ENCODE assay signal across 21 cellular contexts in genomic region chr21:10464975-10465374, GRCh38. TPM values are rescaled to one million over a fixed set of nuclear protein-coding genes. Genes with fewer than 3 reads are reported as not detected.
DNase-seq lines count a peak whose midpoint lies in the region; ATAC-seq, FAIRE-seq and TF ChIP-seq lines count a peak whose summit lies in the region.
"Had no signal": no experiment of that assay in that cellular context is flagged by ENCODE, and none has a peak within 500 bp of the region (broad histone marks: within the 10 kb centered on the region; RNA-seq: fewer than 3 reads in every experiment).

No MANE protein-coding gene starts in this region.

- H3K79me1 ChIP-seq in mesendoderm (ENCODE audit: low read length), result no peaks in the 10 kb centered on the region

- H3K56ac ChIP-seq in mesendoderm (ENCODE audit: low read length), result no peak overlapping the region

- H3K18ac ChIP-seq in mesendoderm (ENCODE audit: low read length), result no peak overlapping the region

- H3K9me1 ChIP-seq in K562 (ENCODE audit: control insufficient read depth, insufficient read depth, low read length), result no peaks in the 10 kb centered on the region

- H3K9me2 ChIP-seq in Karpas-422 (replicated peaks; ENCODE audit: insufficient read depth, low read length), result no peaks in the 10 kb centered on the region

- ATAC-seq in K562, result no peak; the same call in 2 of the 3 replicates
- ATAC-seq in stimulated activated memory B cell treated with anti-CD40 and anti-IgM and Interleukin-4, amounts not matched to agents 10 μg/mL and 1 μg/mL and 100 μg/mL, for 72 hours, result peak; percentile 17

- H3K79me2 ChIP-seq in Karpas-422 (ENCODE audit: low read length) (no peaks in the 10 kb centered on the region), K562 (ENCODE audit: control insufficient read depth, insufficient read depth, low read length) (no peaks in the 10 kb centered on the region), mesendoderm (ENCODE audit: control insufficient read depth, insufficient read depth, low read length) (no peaks in the 10 kb centered on the region)

- POLR2A ChIA-PET in K562 (lab: Yijun Ruan, JAX), result no interaction called here

- H3K4me1 ChIP-seq in Karpas-422 (ENCODE audit: low read length) (no peaks in the 10 kb centered on the region), K562 (replicated peaks in 1 of 2; ENCODE audit: control insufficient read depth in 2 of 2, insufficient read depth in 2 of 2, low read length in 2 of 2) (no peaks in the 10 kb centered on the region), mesendoderm (ENCODE audit: control insufficient read depth, low read depth, low read length) (no peaks in the 10 kb centered on the region)
- H3K4me1 ChIP-seq: BE2C had no signal

- H3K4me1 Mint-ChIP-seq in stimulated activated memory B cell treated with anti-CD40 and anti-IgM and Interleukin-4, amounts not matched to agents 10 μg/mL and 1 μg/mL and 100 μg/mL, for 72 hours, result no peaks in the 10 kb centered on the region
- H3K4me1 Mint-ChIP-seq: CD4-positive, CD25-positive, alpha-beta regulatory T cell had no signal

- no peaks in the 10 kb centered on the region for H3K27me3 Mint-ChIP-seq in stimulated activated memory B cell treated with anti-CD40 and anti-IgM and Interleukin-4, amounts not matched to agents 10 μg/mL and 1 μg/mL and 100 μg/mL, for 72 hours
- H3K27me3 Mint-ChIP-seq: CD4-positive, CD25-positive, alpha-beta regulatory T cell had no signal

- H3K4me3 ChIP-seq in Karpas-422 (ENCODE audit: low read length) (no peak overlapping the region), K562 (no peak overlapping the region), mesendoderm (ENCODE audit: low read length) (peak overlapping the region; percentile 16), lower leg skin (ENCODE audit: low read depth, poor library complexity, severe bottlenecking) (no peak overlapping the region)

- BruUV-seq in K562 (replicated peaks; lab: Mats Ljungman, UMichigan), result no TSS peak

- no peak overlapping the region for H4K5ac ChIP-seq in mesendoderm (ENCODE audit: low read length)

- H3K4me2 ChIP-seq in Karpas-422 (ENCODE audit: low read depth, low read length, poor library complexity, severe bottlenecking) (no peak overlapping the region), K562 (ENCODE audit: insufficient read depth, low read length) (no peak overlapping the region), mesendoderm (ENCODE audit: low read length) (no peak overlapping the region)

- WGBS in K562 (ENCODE audit: insufficient coverage, low coverage, missing lambda C conversion rate), result 9% methylated on average over 3 of the region's 3 CpGs
- no CpG with 5 or more reads among the region's 3 CpGs for WGBS in mesendoderm (ENCODE audit: extremely low coverage, insufficient coverage, low lambda C conversion rate)
- 45 to 46% methylated on average over 3 of the region's 3 CpGs for WGBS in lower leg skin, 2 donors

- no peak overlapping the region for H2AK5ac ChIP-seq in mesendoderm (ENCODE audit: low read length)

- no peak overlapping the region for H3K23ac ChIP-seq in mesendoderm (ENCODE audit: low read length)

- H2BK120ac ChIP-seq in mesendoderm (ENCODE audit: low read depth, low read length), result no peak overlapping the region

- TF ChIP-seq CTCF in K562 (IDR thresholded peaks at IDR 0.05 in 2 of 3, conservative IDR thresholded peaks at IDR 0.05 in 1 of 3; ENCODE audit: insufficient read depth in 2 of 3, low read depth in 1 of 3, low read length in 3 of 3) (no peak), lower leg skin (IDR thresholded peaks at IDR 0.05) (no peak)

- TF ChIP-seq RAD21 in K562 (CRISPR knock-in tag; conservative IDR thresholded peaks at IDR 0.05 in 1 of 2, IDR thresholded peaks at IDR 0.05 in 1 of 2), result no peak

- intact Hi-C loops in K562 (cut with micrococcal nuclease) (no loop called here), lower leg skin (cut with DNase I; ENCODE audit: low total_unique reads) (no loop called here)

- no peak overlapping the region for H2BK5ac ChIP-seq in mesendoderm (ENCODE audit: low read length)

- no peaks in the 10 kb centered on the region for H3K9me3 Mint-ChIP-seq in stimulated activated memory B cell treated with anti-CD40 and anti-IgM and Interleukin-4, amounts not matched to agents 10 μg/mL and 1 μg/mL and 100 μg/mL, for 72 hours
- H3K9me3 Mint-ChIP-seq: CD4-positive, CD25-positive, alpha-beta regulatory T cell had no signal

- no peak overlapping the region for H3K4ac ChIP-seq in mesendoderm (ENCODE audit: low read depth, low read length)

- TF ChIP-seq POLR2A in K562 (conservative IDR thresholded peaks at IDR 0.05), result no peak
- no peak for TF ChIP-seq POLR2A in lower leg skin (IDR thresholded peaks at IDR 0.05)

- H3K9ac ChIP-seq in Karpas-422 (ENCODE audit: low read length), result no peak overlapping the region
- H3K9ac ChIP-seq in K562 (ENCODE audit: insufficient read depth in 1 of 2, low read depth in 2 of 2, low read length in 2 of 2), result no peak overlapping the region
- H3K9ac ChIP-seq in mesendoderm (ENCODE audit: low read length), result no peak overlapping the region

- no peak for TF ChIP-seq EP300 in K562 (IDR thresholded peaks at IDR 0.05; ENCODE audit: low read length)

- in situ Hi-C loops in K562 (cut with MboI), result no loop called here

- H2AFZ ChIP-seq in Karpas-422 (ENCODE audit: low read length) (no peak overlapping the region), K562 (ENCODE audit: low read depth, low read length) (no peak overlapping the region)

- H3K9me3 ChIP-seq in Karpas-422 (ENCODE audit: low read length) (peaks cover 60% of the 10 kb centered on the region), K562 (replicated peaks; ENCODE audit: control insufficient read depth, insufficient read depth, low read depth, low read length) (no peaks in the 10 kb centered on the region)

- H4K20me1 ChIP-seq in Karpas-422 (ENCODE audit: insufficient read depth, low read depth, low read length), result no peaks in the 10 kb centered on the region
- no peaks in the 10 kb centered on the region for H4K20me1 ChIP-seq in K562 (replicated peaks; ENCODE audit: control insufficient read depth, insufficient read depth, low read length)

- H3K27ac ChIP-seq in Karpas-422 (ENCODE audit: low read length) (no peak overlapping the region), K562 (ENCODE audit: extremely low read depth, low read depth, low read length) (no peak overlapping the region), mesendoderm (ENCODE audit: low read depth, low read length) (no peak overlapping the region)

- no peak for FAIRE-seq in K562 (lab: Jason Lieb, UNC)
- FAIRE-seq: A204.1, RCC 7860 had no signal

- no peak overlapping the region for H3K4me3 Mint-ChIP-seq in stimulated activated memory B cell treated with anti-CD40 and anti-IgM and Interleukin-4, amounts not matched to agents 10 μg/mL and 1 μg/mL and 100 μg/mL, for 72 hours
- H3K4me3 Mint-ChIP-seq: CD4-positive, CD25-positive, alpha-beta regulatory T cell had no signal

- H3K27me3 ChIP-seq in Karpas-422 (ENCODE audit: low read length) (no peaks in the 10 kb centered on the region), K562 (ENCODE audit: control insufficient read depth in 2 of 2, insufficient read depth in 2 of 2, low read length in 2 of 2) (no peaks in the 10 kb centered on the region), mesendoderm (ENCODE audit: insufficient read depth, low read length, poor library complexity) (no peaks in the 10 kb centered on the region)
- H3K27me3 ChIP-seq: BE2C had no signal

- CTCF ChIA-PET in K562 (lab: Yijun Ruan, JAX; ENCODE audit: low intra/inter-chr PET ratio), result no interaction called here

- no peaks in the 10 kb centered on the region for H3K36me3 ChIP-seq in Karpas-422 (ENCODE audit: insufficient read depth, low read length)
- H3K36me3 ChIP-seq in K562 (ENCODE audit: control insufficient read depth, insufficient read depth, low read length), result peaks cover 6% of the 10 kb centered on the region; the same call in 1 of the 3 replicates
- no peaks in the 10 kb centered on the region for H3K36me3 ChIP-seq in mesendoderm (ENCODE audit: control insufficient read depth, insufficient read depth, low read length)
- H3K36me3 ChIP-seq: BE2C had no signal

- H3K36me3 Mint-ChIP-seq in stimulated activated memory B cell treated with anti-CD40 and anti-IgM and Interleukin-4, amounts not matched to agents 10 μg/mL and 1 μg/mL and 100 μg/mL, for 72 hours, result no peaks in the 10 kb centered on the region
- H3K36me3 Mint-ChIP-seq: CD4-positive, CD25-positive, alpha-beta regulatory T cell had no signal

- H2BK15ac ChIP-seq in mesendoderm (replicated peaks; ENCODE audit: low read depth), result no peak overlapping the region

- DNase-seq in Karpas-422 (peak; percentile 41), K562 (ENCODE audit: extremely low read depth in 1 of 4, low spot score in 3 of 4) (no peak), mesendoderm (no peak), NCI-H128 (lab: John Stamatoyannopoulos, UW; ENCODE audit: unreplicated experiment) (no peak), lower leg skin (ENCODE audit: low spot score in 2 of 2) (no peak)
- DNase-seq in activated T-cell treated with anti-CD3 and anti-CD28 coated beads, Interleukin-2, amount 50 U/mL, for 48 hours, result no peak
- DNase-seq: BE2C; CD4-positive, CD25-positive, alpha-beta regulatory T cell; COR-L47; DMS 273 treated with DMSO at 0.1 percent for 48 hours; H7; NCI-H1105; NCI-H1694; NCI-H2081 treated with DMSO at 0.1 percent for 48 hours; SHP77 treated with DMSO at 0.1 percent for 48 hours had no signal

- H3K27ac Mint-ChIP-seq in stimulated activated memory B cell treated with anti-CD40 and anti-IgM and Interleukin-4, amounts not matched to agents 10 μg/mL and 1 μg/mL and 100 μg/mL, for 72 hours, result no peak overlapping the region
- H3K27ac Mint-ChIP-seq: CD4-positive, CD25-positive, alpha-beta regulatory T cell had no signal

- no peak overlapping the region for H4K8ac ChIP-seq in mesendoderm (ENCODE audit: low read depth, low read length)

RNA-seq across cellular contexts. Expression of gene TPTE, which starts 56.4 kb away (rescaled TPM):
- not detected in 2 replicates for total RNA-seq in Karpas-422 (2014; rRNA removed; shearing (Covaris generic); ENCODE audit: low replicate concordance)
- total RNA-seq in K562 (2011; cell fraction: chromatin; rRNA removed; ENCODE audit: low replicate concordance), result 3.6 and 11.2 TPM in 2 replicates
- 2.2 and 2.5 TPM in 2 replicates for total RNA-seq in K562 (2011; cell fraction: nucleolus; rRNA removed)
- total RNA-seq in K562 (2011; cell fraction: nucleoplasm; rRNA removed), result 4.6 and 6.9 TPM in 2 replicates
- total RNA-seq in K562 (2014; rRNA removed), result 0.68 and 1.9 TPM in 2 replicates
- total RNA-seq in K562 (2014; rRNA removed; fragmentation: Illumina TruSeq; extraction: Trizol), result 2.6 TPM in 2 replicates
- 3.5 and 4.4 TPM in 2 replicates for total RNA-seq in K562 (2015; rRNA removed; fragmentation: Illumina TruSeq; extraction: Trizol)
- 0.95 and 1.4 TPM in 2 replicates for total RNA-seq in K562 (2021)
- polyA plus RNA-seq in K562 (2011; rRNA removed), result 2.6 and 4.4 TPM in 2 replicates
- polyA plus RNA-seq in K562 (2011; cell fraction: cytosol; rRNA removed), result 0.25 and 1.7 TPM in 2 replicates
- polyA plus RNA-seq in K562 (2011; cell fraction: nucleus; rRNA removed), result 3.1 and 7.9 TPM in 2 replicates
- 1.3 and 2.9 TPM in 2 replicates for polyA plus RNA-seq in K562 (2012)
- 2.2 and 3.4 TPM in 2 replicates for polyA plus RNA-seq in K562 (2014; fragmentation: Illumina TruSeq; extraction: Trizol)
- polyA plus RNA-seq in K562 (2014; fragmentation: Nextera tagmentation; extraction: Ambion mirVana), result 1 to 10 TPM in 1 of 2 experiments, under 1 TPM in 1; 0.59 to 1.4 TPM
- 2.4 and 4.1 TPM in 2 replicates for polyA plus RNA-seq in K562 (2014; rRNA removed)
- polyA minus RNA-seq in K562 (2011; rRNA and poly(A)+ RNA removed), result 1.1 and 4.0 TPM in 2 replicates
- 1.3 TPM in 1 of 2 replicates, not detected in the other for polyA minus RNA-seq in K562 (2011; cell fraction: cytosol; rRNA and poly(A)+ RNA removed)
- 2.7 and 9.6 TPM in 2 replicates for polyA minus RNA-seq in K562 (2011; cell fraction: nucleus; rRNA and poly(A)+ RNA removed)
- polyA plus RNA-seq in mesendoderm (2013, experiment 1 of 2), result not detected
- not detected for polyA plus RNA-seq in mesendoderm (2013, experiment 2 of 2)
- not detected for total RNA-seq in lower leg skin
- total RNA-seq: CD4-positive, CD25-positive, alpha-beta regulatory T cell; G401; H7; NCI-H460; OCI-LY7 had no signal
- polyA plus RNA-seq: CD4-positive, CD25-positive, alpha-beta regulatory T cell had no signal
